In the genomic region with DNA sequence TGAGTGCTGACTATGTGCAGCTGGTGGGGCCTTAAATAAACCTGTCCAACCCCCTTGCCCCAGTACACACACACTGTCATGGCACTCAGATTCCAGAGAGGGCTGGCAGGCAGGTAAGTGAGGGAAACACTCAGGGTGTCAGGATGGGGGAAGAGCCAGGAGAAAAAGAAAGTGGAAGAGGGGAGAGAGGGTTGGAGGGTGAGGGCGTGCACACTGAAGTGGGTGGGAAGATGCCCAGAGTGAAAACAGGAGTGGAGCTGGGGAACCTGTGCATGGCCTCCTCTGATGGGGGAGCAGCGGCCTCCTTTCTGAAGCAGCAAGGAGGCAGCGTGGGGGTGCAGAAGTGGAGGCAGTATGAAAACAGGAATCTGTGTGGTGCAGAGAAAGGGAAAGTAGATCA, we compare ENCODE assay signal across 22 cellular contexts.
"Had no signal": no experiment of that assay in that cellular context is flagged by ENCODE, and none has a peak within 500 bp of the region (broad histone marks: within the 10 kb centered on the region; RNA-seq: fewer than 3 reads in every experiment).

No MANE protein-coding gene starts in this region.

- H3K9me3 Mint-ChIP-seq: neural crest cell had no signal

- H3K27ac ChIP-seq: adrenal gland, breast epithelium, gastrocnemius medialis, left lung, tibial nerve had no signal

- FAIRE-seq: astrocyte, urothelium cell line had no signal

- DNase-seq: activated CD4-positive, CD25-positive, alpha-beta regulatory T cell treated with anti-CD3 and anti-CD28 coated beads, Interleukin-2, amount 50 U/mL, for 72 hours; activated naive CD4-positive, alpha-beta T cell treated with anti-CD3 and anti-CD28 coated beads, Interleukin-2, amount 10 ng/mL, durations not matched to agents 7 days and 5 days; activated T-cell treated with anti-CD3 and anti-CD28 coated beads for 4 hours; adrenal gland; cerebellar nuclear complex; cortex of kidney; effector CD4-positive, alpha-beta T cell; gastrocnemius medialis; head of caudate nucleus; left lung; midbrain; stimulated activated CD4-positive, alpha-beta T cell treated with anti-CD3 and anti-CD28 coated beads, Interleukin-12 subunit alpha, Interleukin-12 subunit beta, amount 100 ng/mL, for 4 hours; stimulated activated CD4-positive, alpha-beta T cell treated with anti-CD3 and anti-CD28 coated beads, Interleukin-1b, Interleukin-23, amount 100 ng/mL, for 48 hours; stimulated activated CD8-positive, alpha-beta memory T cell treated with anti-CD3 and anti-CD28 coated beads, Interleukin-4, amount 100 ng/mL, for 48 hours; stimulated activated naive CD4-positive, alpha-beta T cell treated with Interleukin-2 at 50 U/mL for 16 hours had no signal

- H3K4me3 ChIP-seq: adrenal gland, breast epithelium, gastrocnemius medialis, left lung, tibial nerve had no signal

- H3K4me3 Mint-ChIP-seq: activated naive CD4-positive, alpha-beta T cell treated with anti-CD3 and anti-CD28 coated beads, Interleukin-2, amount 10 ng/mL, durations not matched to agents 7 days and 5 days; neural crest cell had no signal

- H3K4me1 ChIP-seq: adrenal gland, breast epithelium had no signal

- H3K27ac Mint-ChIP-seq: progenitor cell of endocrine pancreas had no signal

- ATAC-seq: gastrocnemius medialis, left lung, SK-N-SH treated with all-trans-retinoic acid at 6 μM for 48 hours had no signal

- H3K27me3 Mint-ChIP-seq: activated naive CD4-positive, alpha-beta T cell treated with anti-CD3 and anti-CD28 coated beads, Interleukin-2, amount 10 ng/mL, durations not matched to agents 7 days and 5 days had no signal

- H3K27me3 ChIP-seq: adrenal gland, breast epithelium, gastrocnemius medialis, left lung, tibial nerve had no signal

- H3K36me3 ChIP-seq: adrenal gland, breast epithelium, gastrocnemius medialis, left lung, tibial nerve had no signal

- H3K9me3 ChIP-seq: adrenal gland, breast epithelium, gastrocnemius medialis, left lung, tibial nerve had no signal
